Comparison of ENCODE assay signal across 25 cellular contexts in genomic region chr11:44205836-44206235, GRCh38.
"Had no signal": no experiment of that assay in that cellular context is flagged by ENCODE, and none has a peak within 500 bp of the region (broad histone marks: within the 10 kb centered on the region; RNA-seq: fewer than 3 reads in every experiment).

No MANE protein-coding gene starts in this region.

- DNase-seq: colonic mucosa; cortex of kidney; dermis blood vessel endothelial cell; dorsolateral prefrontal cortex; effector CD4-positive, alpha-beta T cell; effector CD8-positive, alpha-beta T cell; effector memory CD4-positive, alpha-beta T cell; effector memory CD8-positive, alpha-beta T cell; endodermal cell; erythroblast; esophagus squamous epithelium; foreskin fibroblast; foreskin keratinocyte; foreskin melanocyte; gastrocnemius medialis; glutamatergic neuron; head of caudate nucleus; heart left ventricle; heart right ventricle had no signal

- H3K9me3 ChIP-seq: colonic mucosa, esophagus muscularis mucosa, esophagus squamous epithelium, gastrocnemius medialis, gastroesophageal sphincter, heart left ventricle, heart right ventricle had no signal

- H3K4me3 ChIP-seq: colonic mucosa, coronary artery, dorsolateral prefrontal cortex, esophagus muscularis mucosa, esophagus squamous epithelium, gastrocnemius medialis, gastroesophageal sphincter, heart left ventricle, heart right ventricle, hepatocyte had no signal

- H3K27me3 ChIP-seq: colonic mucosa, dorsolateral prefrontal cortex, esophagus muscularis mucosa, esophagus squamous epithelium, foreskin keratinocyte, gastrocnemius medialis, gastroesophageal sphincter, heart left ventricle, heart right ventricle, hepatocyte had no signal

- ATAC-seq: effector memory CD8-positive, alpha-beta T cell; esophagus mucosa; foreskin keratinocyte; gastrocnemius medialis; gastroesophageal sphincter; heart left ventricle had no signal

- H3K36me3 ChIP-seq: colonic mucosa had no signal

- H3K27ac ChIP-seq: colonic mucosa, coronary artery, dorsolateral prefrontal cortex, epithelial cell of prostate, esophagus muscularis mucosa, esophagus squamous epithelium, foreskin keratinocyte, gastroesophageal sphincter, heart left ventricle, heart right ventricle, hepatocyte had no signal

- H3K4me1 ChIP-seq: colonic mucosa, foreskin keratinocyte, gastroesophageal sphincter had no signal
